8 cellular contexts compared by ENCODE assay signal in the genomic region with DNA sequence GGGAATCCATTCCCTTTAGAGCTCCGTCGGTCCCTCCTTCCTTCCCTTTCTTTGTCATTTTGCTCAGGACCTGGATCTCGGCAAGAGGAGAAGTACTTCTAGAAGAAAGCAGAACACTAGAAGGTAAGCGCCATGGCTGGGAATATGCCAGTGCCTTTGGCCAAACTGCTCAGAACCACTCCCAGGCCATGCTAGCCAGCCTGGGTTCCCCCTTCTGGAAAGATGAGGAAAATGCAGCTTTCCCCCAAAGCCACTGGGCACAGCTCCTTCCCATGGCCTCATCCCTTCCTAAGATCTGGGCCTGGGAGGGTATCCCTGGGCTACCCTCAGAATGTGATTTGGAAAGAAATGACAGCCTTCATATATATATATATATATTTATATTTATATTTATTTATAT. TPM values are rescaled to one million over a fixed set of nuclear protein-coding genes. Genes with fewer than 3 reads are reported as not detected.
DNase-seq lines count a peak whose midpoint lies in the region; ATAC-seq and TF ChIP-seq lines count a peak whose summit lies in the region.

No MANE protein-coding gene starts in this region.

- H3K36me3 Mint-ChIP-seq in activated T-cell treated with anti-CD3 and anti-CD28 coated beads, Interleukin-2, amount 50 U/mL, for 72 hours (ENCODE audit: insufficient read depth in 2 of 2), result peaks cover 0 to 2% of the 10 kb centered on the region in 2 donors

- H3K4me1 ChIP-seq in heart left ventricle, result peaks cover 0 to 8% (median 4%) of the 10 kb centered on the region in 12 donors
- H3K4me1 ChIP-seq in testis, result no peaks in the 10 kb centered on the region

- TF ChIP-seq CTCF in heart left ventricle (IDR thresholded peaks at IDR 0.05) (peak; percentile 41 to 72 (median 58)), testis (IDR thresholded peaks at IDR 0.05) (peak in 2 of 3 experiments; percentile 23 to 38)

- H3K27me3 Mint-ChIP-seq in activated T-cell treated with anti-CD3 and anti-CD28 coated beads, Interleukin-2, amount 50 U/mL, for 72 hours (ENCODE audit: low read depth), result peaks cover 59% of the 10 kb centered on the region

- intact Hi-C loops in heart left ventricle (cut with DNase I), result loop anchor here (2.0 to 10.0 kb wide), 7 partner anchors 93 to 143 kb away; no protein-coding TSS in a partner anchor
- intact Hi-C loops in testis (cut with DNase I; ENCODE audit: low total_unique reads), result no loop called here

- TF ChIP-seq POLR2A in heart left ventricle (IDR thresholded peaks at IDR 0.05), result no peak
- no peak for TF ChIP-seq POLR2A in testis (IDR thresholded peaks at IDR 0.05)

- H3K9me3 ChIP-seq in heart left ventricle (no peaks in the 10 kb centered on the region), testis (no peaks in the 10 kb centered on the region)

- no peak overlapping the region for H3K27ac Mint-ChIP-seq in activated T-cell treated with anti-CD3 and anti-CD28 coated beads, Interleukin-2, amount 50 U/mL, for 72 hours

- 47 to 67% (median 50%) methylated on average over 4 of the region's 4 CpGs for WGBS in heart left ventricle, 4 donors
- WGBS in testis, 2 donors, result 57 to 71% methylated on average over 4 of the region's 4 CpGs

- no peak overlapping the region for H3K27ac ChIP-seq in heart left ventricle
- no peak overlapping the region for H3K27ac ChIP-seq in testis

- H3K27me3 ChIP-seq in heart left ventricle (peaks cover 8 to 43% (median 26%) of the 10 kb centered on the region in 9 donors), testis (peaks cover 3% of the 10 kb centered on the region)

- H3K36me3 ChIP-seq in heart left ventricle, result no peaks in the 10 kb centered on the region
- no peaks in the 10 kb centered on the region for H3K36me3 ChIP-seq in testis (ENCODE audit: low read depth, missing control alignments)

- H3K9me3 Mint-ChIP-seq in activated T-cell treated with anti-CD3 and anti-CD28 coated beads, Interleukin-2, amount 50 U/mL, for 72 hours, result no peaks in the 10 kb centered on the region

- DNase-seq in A172 (ENCODE audit: low spot score) (peak; percentile 51), H4 (ENCODE audit: low spot score) (peak; percentile 66), SK-N-DZ (ENCODE audit: low spot score) (peak; percentile 75), heart left ventricle (peak in 4 of 5 donors; percentile 40 to 63 (median 50)), testis (peak; percentile 72), NCI-H1436 treated with DMSO at 0.1 percent for 48 hours (lab: John Stamatoyannopoulos, UW) (no peak)
- DNase-seq in activated T-cell treated with anti-CD3 and anti-CD28 coated beads, Interleukin-2, amount 50 U/mL, for 72 hours, result no peak

- peaks cover 13% of the 10 kb centered on the region for H3K4me1 Mint-ChIP-seq in activated T-cell treated with anti-CD3 and anti-CD28 coated beads, Interleukin-2, amount 50 U/mL, for 72 hours (ENCODE audit: low read depth)

- peak; percentile 62 to 83 (median 73) for ATAC-seq in heart left ventricle
- no peak for ATAC-seq in activated T-cell treated with anti-CD3 and anti-CD28 coated beads, Interleukin-2, amount 50 U/mL, for 72 hours (replicated peaks in 1 of 2)
- no peak for ATAC-seq in HG03571 (IDR thresholded peaks at IDR 0.05; ENCODE audit: unreplicated experiment)

- no peak overlapping the region for H3K4me3 ChIP-seq in heart left ventricle
- H3K4me3 ChIP-seq in testis, result no peak overlapping the region

- no peak overlapping the region for H3K4me3 Mint-ChIP-seq in activated T-cell treated with anti-CD3 and anti-CD28 coated beads, Interleukin-2, amount 50 U/mL, for 72 hours

RNA-seq across cellular contexts. Expression of a gene that starts 6.3 kb away (rescaled TPM):
- total RNA-seq in A172 (2014; rRNA removed; shearing (Covaris generic)), result 1.7 and 2.9 TPM in 2 replicates
- 2.3 and 4.2 TPM in 2 replicates for total RNA-seq in H4 (2014; rRNA removed; shearing (Covaris generic))
- polyA plus RNA-seq in SK-N-DZ (2014; cell fraction: cytosol; rRNA removed), result 10.2 and 11.3 TPM in 2 replicates
- polyA plus RNA-seq in SK-N-DZ (2014; cell fraction: nucleus; rRNA removed), result 19.9 and 23.2 TPM in 2 replicates
- total RNA-seq in heart left ventricle, result not detected
- polyA plus RNA-seq in heart left ventricle, result not detected
- 1 to 10 TPM; 3.5 to 4.2 TPM for total RNA-seq in testis
- polyA plus RNA-seq in testis (ENCODE audit: insufficient read depth, low read depth, low replicate concordance), result 0.88 TPM
- under 1 TPM; 0.77 to 0.83 TPM for total RNA-seq in activated T-cell treated with anti-CD3 and anti-CD28 coated beads, Interleukin-2, amount 50 U/mL, for 72 hours

RNA-seq across cellular contexts. Expression of a gene that starts 19.0 kb away (rescaled TPM):
- total RNA-seq in A172 (2014; rRNA removed; shearing (Covaris generic)), result 163 and 223 TPM in 2 replicates
- total RNA-seq in H4 (2014; rRNA removed; shearing (Covaris generic)), result 169 and 208 TPM in 2 replicates
- polyA plus RNA-seq in SK-N-DZ (2014; cell fraction: cytosol; rRNA removed), result 238 and 247 TPM in 2 replicates
- polyA plus RNA-seq in SK-N-DZ (2014; cell fraction: nucleus; rRNA removed), result 176 and 188 TPM in 2 replicates
- 100 to 1,000 TPM; 244 to 536 (median 369) TPM for total RNA-seq in heart left ventricle
- 100 to 1,000 TPM; 210 to 217 TPM for polyA plus RNA-seq in heart left ventricle
- 10 to 100 TPM; 58.3 to 72.7 TPM for total RNA-seq in testis
- polyA plus RNA-seq in testis (ENCODE audit: insufficient read depth, low read depth, low replicate concordance), result 72.1 TPM
- total RNA-seq in activated T-cell treated with anti-CD3 and anti-CD28 coated beads, Interleukin-2, amount 50 U/mL, for 72 hours, result 100 to 1,000 TPM; 143 to 158 TPM

Comparison
In these comparisons a context has a peak if more than half of its experiments do, and no peak if none do; other contexts are left out.
1. DNase-seq: peak in A172 (single experiment), H4 (single experiment), SK-N-DZ (single experiment), heart left ventricle (4 of 5) and testis (single experiment); none in activated T-cell treated with anti-CD3 and anti-CD28 coated beads, Interleukin-2, amount 50 U/mL, for 72 hours (0 of 2) and NCI-H1436 treated with DMSO at 0.1 percent for 48 hours (single experiment).
2. ATAC-seq: peak in heart left ventricle (4 of 4); none in activated T-cell treated with anti-CD3 and anti-CD28 coated beads, Interleukin-2, amount 50 U/mL, for 72 hours (0 of 2) and HG03571 (single experiment).